In the genomic region with DNA sequence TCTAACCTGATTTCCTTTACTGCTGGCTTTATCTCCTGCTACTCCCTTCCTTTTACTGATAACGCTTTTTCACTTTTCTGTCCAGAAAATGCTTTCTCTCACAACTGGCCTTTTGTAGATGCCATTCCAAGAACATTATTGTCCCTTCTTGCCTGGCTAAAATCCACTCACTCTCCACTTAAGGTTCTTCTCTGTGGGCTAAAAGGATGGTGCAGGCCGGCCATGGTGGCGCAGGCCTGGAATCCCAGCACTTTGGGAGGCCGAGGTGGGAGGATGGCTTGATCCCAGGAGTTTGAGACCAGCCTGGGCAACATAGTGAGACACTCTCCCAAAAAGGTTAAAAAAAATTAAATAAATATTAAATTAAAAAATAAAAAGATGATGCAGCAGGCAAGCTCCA, we compare ENCODE assay signal across 25 cellular contexts.
"Had no signal": no experiment of that assay in that cellular context is flagged by ENCODE, and none has a peak within 500 bp of the region (broad histone marks: within the 10 kb centered on the region; RNA-seq: fewer than 3 reads in every experiment).

No MANE protein-coding gene starts in this region.

- H3K36me3 ChIP-seq: left lung, lower lobe of right lung, pancreas, prostate gland, tibial nerve, uterus had no signal

- H3K9me3 Mint-ChIP-seq: immature natural killer cell; natural killer cell; stimulated activated naive B cell treated with anti-CD40 and anti-IgM and Interleukin-4, amounts not matched to agents 10 μg/mL and 1 μg/mL and 100 μg/mL, for 72 hours; type B pancreatic cell had no signal

- H3K4me1 ChIP-seq: pancreas, prostate gland, uterus had no signal

- ATAC-seq: left colon; left lung; lower lobe of right lung; natural killer cell; pancreas; right cardiac atrium; sciatic nerve; stimulated activated naive B cell treated with anti-CD40 and anti-IgM and Interleukin-4, amounts not matched to agents 10 μg/mL and 1 μg/mL and 100 μg/mL, for 72 hours; stimulated activated naive CD8-positive, alpha-beta T cell treated with anti-CD3 and anti-CD28 coated beads, Interleukin-15, Interleukin-2, amounts not matched to agents 100 U/mL and 50 U/mL, for 24 hours had no signal

- H3K36me3 Mint-ChIP-seq: immature natural killer cell; natural killer cell; stimulated activated naive B cell treated with anti-CD40 and anti-IgM and Interleukin-4, amounts not matched to agents 10 μg/mL and 1 μg/mL and 100 μg/mL, for 72 hours; type B pancreatic cell had no signal

- H3K4me1 Mint-ChIP-seq: immature natural killer cell; natural killer cell; stimulated activated naive B cell treated with anti-CD40 and anti-IgM and Interleukin-4, amounts not matched to agents 10 μg/mL and 1 μg/mL and 100 μg/mL, for 72 hours had no signal

- H3K4me3 ChIP-seq: left lung, lower lobe of right lung, pancreas, prostate gland, skin epidermis, tibial nerve, uterus had no signal

- H3K4me3 Mint-ChIP-seq: immature natural killer cell; natural killer cell; stimulated activated naive B cell treated with anti-CD40 and anti-IgM and Interleukin-4, amounts not matched to agents 10 μg/mL and 1 μg/mL and 100 μg/mL, for 72 hours; type B pancreatic cell had no signal

- DNase-seq: hypothalamus; immature natural killer cell; kidney; left colon; lower lobe of right lung; mammary epithelial cell; mesenchymal stem cell; natural killer cell; nucleus accumbens; pancreas; retina; right cardiac atrium; stimulated activated CD4-positive, alpha-beta T cell treated with anti-CD3 and anti-CD28 coated beads, Interleukin-12 subunit alpha, Interleukin-12 subunit beta, amount 100 ng/mL, for 4 hours; stimulated activated CD4-positive, alpha-beta T cell treated with anti-CD3 and anti-CD28 coated beads, Interleukin-15, amount 100 ng/mL, for 24 hours; stimulated activated CD4-positive, alpha-beta T cell treated with anti-CD3 and anti-CD28 coated beads, Interleukin-2, amount 100 ng/mL, for 24 hours; stimulated activated CD4-positive, alpha-beta T cell treated with anti-CD3 and anti-CD28 coated beads, Interleukin-4, amount 100 ng/mL, for 1 hour; stimulated activated naive B cell treated with anti-CD40 and anti-IgM and Interleukin-4, amounts not matched to agents 10 μg/mL and 1 μg/mL and 100 μg/mL, for 72 hours; stimulated activated naive CD8-positive, alpha-beta T cell treated with anti-CD3 and anti-CD28 coated beads, Interleukin-15, Interleukin-2, amounts not matched to agents 100 U/mL and 50 U/mL, for 24 hours; uterus had no signal

- H3K27me3 ChIP-seq: pancreas, tibial nerve, uterus had no signal

- H3K9me3 ChIP-seq: left lung, lower lobe of right lung, pancreas, prostate gland, tibial nerve, uterus had no signal

- H3K27ac ChIP-seq: left lung, lower lobe of right lung, pancreas, prostate gland, skin epidermis, tibial nerve, uterus had no signal

- H3K27ac Mint-ChIP-seq: immature natural killer cell; natural killer cell; stimulated activated naive B cell treated with anti-CD40 and anti-IgM and Interleukin-4, amounts not matched to agents 10 μg/mL and 1 μg/mL and 100 μg/mL, for 72 hours; type B pancreatic cell had no signal
